14 cellular contexts compared by ENCODE assay signal in genomic region chr14:63394432-63394831, GRCh38.
DNase-seq lines count a peak whose midpoint lies in the region; ATAC-seq, FAIRE-seq and TF ChIP-seq lines count a peak whose summit lies in the region.
"Had no signal": no experiment of that assay in that cellular context is flagged by ENCODE, and none has a peak within 500 bp of the region (broad histone marks: within the 10 kb centered on the region; RNA-seq: fewer than 3 reads in every experiment).

No MANE protein-coding gene starts in this region.

- POLR2A ChIA-PET in HepG2 (lab: Yijun Ruan, JAX), result no interaction called here

- no peak for TF ChIP-seq POLR2A in HepG2 (IDR thresholded peaks at IDR 0.05; ENCODE audit: insufficient read depth in 1 of 2, low read depth in 2 of 2, low read length in 2 of 2)
- TF ChIP-seq POLR2A in right lobe of liver (IDR thresholded peaks at IDR 0.05), result no peak

- TF ChIP-seq CTCF in HepG2 (CRISPR knock-in tag; IDR thresholded peaks at IDR 0.05) (no peak), right lobe of liver (IDR thresholded peaks at IDR 0.05) (no peak)

- no peaks in the 10 kb centered on the region for H3K27me3 Mint-ChIP-seq in central memory CD8-positive, alpha-beta T cell
- no peaks in the 10 kb centered on the region for H3K27me3 Mint-ChIP-seq in natural killer cell treated with Interleukin-12 subunit alpha and Interleukin-12 subunit beta and Interleukin-15 and Interleukin-18, amount 100 ng/mL, for 72 hours
- no peaks in the 10 kb centered on the region for H3K27me3 Mint-ChIP-seq in stimulated activated memory B cell treated with anti-CD40 and anti-IgM and Interleukin-4, amounts not matched to agents 10 μg/mL and 1 μg/mL and 100 μg/mL, for 72 hours
- H3K27me3 Mint-ChIP-seq: CD4-positive, CD25-positive, alpha-beta regulatory T cell had no signal

- intact Hi-C loops in HepG2 (cut with micrococcal nuclease; ENCODE audit: unreplicated experiment) (no loop called here), right lobe of liver (cut with DNase I) (no loop called here)

- no peak overlapping the region for H3K4me2 ChIP-seq in HepG2 (ENCODE audit: low read depth, low read length)

- H2AFZ ChIP-seq in HepG2 (ENCODE audit: low read length), result no peak overlapping the region

- no peaks in the 10 kb centered on the region for H3K9me3 ChIP-seq in HepG2 (ENCODE audit: low read length)
- H3K9me3 ChIP-seq in right lobe of liver, result no peaks in the 10 kb centered on the region

- CTCF ChIA-PET in HepG2 (lab: Yijun Ruan, JAX; ENCODE audit: low intra/inter-chr PET ratio, low total read pairs), result no interaction called here

- H3K4me1 ChIP-seq in HepG2 (ENCODE audit: insufficient read depth, low read length) (peaks cover 5% of the 10 kb centered on the region; the same call in 1 of the 2 replicates), right lobe of liver (no peaks in the 10 kb centered on the region)

- peaks cover 35% of the 10 kb centered on the region for H3K36me3 Mint-ChIP-seq in central memory CD8-positive, alpha-beta T cell (ENCODE audit: insufficient read depth)
- H3K36me3 Mint-ChIP-seq in natural killer cell treated with Interleukin-12 subunit alpha and Interleukin-12 subunit beta and Interleukin-15 and Interleukin-18, amount 100 ng/mL, for 72 hours, result peaks cover 19% of the 10 kb centered on the region
- peaks cover 39% of the 10 kb centered on the region for H3K36me3 Mint-ChIP-seq in stimulated activated memory B cell treated with anti-CD40 and anti-IgM and Interleukin-4, amounts not matched to agents 10 μg/mL and 1 μg/mL and 100 μg/mL, for 72 hours

- BruUV-seq in HepG2 (replicated peaks; lab: Mats Ljungman, UMichigan), result TSS peak; percentile 28

- H3K4me3 ChIP-seq in HepG2 (replicated peaks in 1 of 3; ENCODE audit: insufficient read depth in 1 of 3, low read depth in 2 of 3, low read length in 3 of 3), result no peak overlapping the region
- no peak overlapping the region for H3K4me3 ChIP-seq in right lobe of liver
- H3K4me3 ChIP-seq: BLaER1 treated with 17β-estradiol and CSF1 and Interleukin-3, amounts not matched to agents 10 nM and 100 nM had no signal

- no peak for FAIRE-seq in HepG2 (lab: Jason Lieb, UNC)
- FAIRE-seq: GM12892 had no signal

- H3K27ac ChIP-seq in HepG2 (ENCODE audit: extremely low read length, insufficient read depth, low read length), result no peak overlapping the region
- H3K27ac ChIP-seq in right lobe of liver, result no peak overlapping the region
- H3K27ac ChIP-seq: BLaER1 treated with 17β-estradiol and CSF1 and Interleukin-3, amounts not matched to agents 10 nM and 100 nM had no signal

- H3K4me1 Mint-ChIP-seq in central memory CD8-positive, alpha-beta T cell, result peaks cover 5% of the 10 kb centered on the region
- peaks cover 8 to 17% of the 10 kb centered on the region in 2 donors for H3K4me1 Mint-ChIP-seq in natural killer cell treated with Interleukin-12 subunit alpha and Interleukin-12 subunit beta and Interleukin-15 and Interleukin-18, amount 100 ng/mL, for 72 hours (ENCODE audit: low read depth in 2 of 2)
- H3K4me1 Mint-ChIP-seq in stimulated activated memory B cell treated with anti-CD40 and anti-IgM and Interleukin-4, amounts not matched to agents 10 μg/mL and 1 μg/mL and 100 μg/mL, for 72 hours, result no peaks in the 10 kb centered on the region

- H3K27ac Mint-ChIP-seq in central memory CD8-positive, alpha-beta T cell (ENCODE audit: low read depth), result peak overlapping the region; percentile 3
- peak overlapping the region; percentile 5 to 54 for H3K27ac Mint-ChIP-seq in natural killer cell treated with Interleukin-12 subunit alpha and Interleukin-12 subunit beta and Interleukin-15 and Interleukin-18, amount 100 ng/mL, for 72 hours
- H3K27ac Mint-ChIP-seq in stimulated activated memory B cell treated with anti-CD40 and anti-IgM and Interleukin-4, amounts not matched to agents 10 μg/mL and 1 μg/mL and 100 μg/mL, for 72 hours, result peak overlapping the region; percentile 73

- H3K4me3 Mint-ChIP-seq in central memory CD8-positive, alpha-beta T cell, result no peak overlapping the region
- no peak overlapping the region for H3K4me3 Mint-ChIP-seq in natural killer cell treated with Interleukin-12 subunit alpha and Interleukin-12 subunit beta and Interleukin-15 and Interleukin-18, amount 100 ng/mL, for 72 hours
- no peak overlapping the region for H3K4me3 Mint-ChIP-seq in stimulated activated memory B cell treated with anti-CD40 and anti-IgM and Interleukin-4, amounts not matched to agents 10 μg/mL and 1 μg/mL and 100 μg/mL, for 72 hours
- H3K4me3 Mint-ChIP-seq: HFFc6 had no signal

- WGBS in HepG2 (ENCODE audit: low lambda C conversion rate), result 96% methylated on average over 2 of the region's 2 CpGs
- WGBS in right lobe of liver (ENCODE audit: insufficient coverage, low coverage, low lambda C conversion rate, missing lambda C conversion rate), result 86% methylated on average over 2 of the region's 2 CpGs

- ATAC-seq in HepG2 (no peak), right lobe of liver (no peak)
- ATAC-seq in central memory CD8-positive, alpha-beta T cell (replicated peaks; ENCODE audit: extremely low read depth, poor library complexity, severe bottlenecking), result no peak
- no peak for ATAC-seq in natural killer cell treated with Interleukin-12 subunit alpha and Interleukin-12 subunit beta and Interleukin-15 and Interleukin-18, amount 100 ng/mL, for 72 hours
- ATAC-seq in stimulated activated memory B cell treated with anti-CD40 and anti-IgM and Interleukin-4, amounts not matched to agents 10 μg/mL and 1 μg/mL and 100 μg/mL, for 72 hours, result no peak

- no peak for DNase-seq in HepG2 (ENCODE audit: low spot score)
- no peak for DNase-seq in right lobe of liver
- DNase-seq in central memory CD8-positive, alpha-beta T cell (ENCODE audit: low spot score in 2 of 2), result no peak
- DNase-seq in natural killer cell treated with Interleukin-12 subunit alpha and Interleukin-12 subunit beta and Interleukin-15 and Interleukin-18, amount 100 ng/mL, for 72 hours (ENCODE audit: low spot score), result no peak
- no peak for DNase-seq in NCI-H1436 (lab: John Stamatoyannopoulos, UW)
- DNase-seq in RPMI8226, result no peak
- no peak for DNase-seq in GM03348 (ENCODE audit: low spot score)
- DNase-seq: ACHN; CD4-positive, CD25-positive, alpha-beta regulatory T cell; DMS79 had no signal

- H3K36me3 ChIP-seq in HepG2 (replicated peaks in 1 of 2; ENCODE audit: control insufficient read depth in 1 of 2, insufficient read depth in 2 of 2, low read length in 2 of 2), result peaks cover 4 to 16% of the 10 kb centered on the region in 2 experiments; a peak in 4 of 5 replicates
- peaks cover 0 to 3% (median 0%) of the 10 kb centered on the region in 4 donors for H3K36me3 ChIP-seq in right lobe of liver

- H4K20me1 ChIP-seq in HepG2 (ENCODE audit: insufficient read depth, low read length), result no peaks in the 10 kb centered on the region

- no peaks in the 10 kb centered on the region for H3K27me3 ChIP-seq in HepG2 (ENCODE audit: control insufficient read depth in 1 of 2, insufficient read depth in 2 of 2, low read length in 2 of 2)
- no peaks in the 10 kb centered on the region for H3K27me3 ChIP-seq in right lobe of liver
- H3K27me3 ChIP-seq: BLaER1 treated with 17β-estradiol and CSF1 and Interleukin-3, amounts not matched to agents 10 nM and 100 nM had no signal

- in situ Hi-C loops in HepG2 (cut with HindIII; ENCODE audit: extremely low pct_ligation_motif_present, low pct_unique_long_range_greater_than_20kb), result loop anchor here (5.0 to 25.0 kb wide), 2 partner anchors 148 to 368 kb away; partner anchors contain the start of gene PPP2R5E

- H3K9ac ChIP-seq in HepG2 (ENCODE audit: insufficient read depth, low read depth, low read length), result no peak overlapping the region
- H3K9ac ChIP-seq: BLaER1 treated with 17β-estradiol and CSF1 and Interleukin-3, amounts not matched to agents 10 nM and 100 nM had no signal

- no peaks in the 10 kb centered on the region for H3K79me2 ChIP-seq in HepG2 (ENCODE audit: insufficient read depth, low read length)

- TF ChIP-seq EP300 in HepG2 (IDR thresholded peaks at IDR 0.05; ENCODE audit: low read depth in 2 of 2, low read length in 2 of 2) (no peak), HepG2 (CRISPR knock-in tag; IDR thresholded peaks at IDR 0.05; ENCODE audit: borderline replicate concordance) (no peak)

- H3K9me3 Mint-ChIP-seq in central memory CD8-positive, alpha-beta T cell, result no peaks in the 10 kb centered on the region
- no peaks in the 10 kb centered on the region for H3K9me3 Mint-ChIP-seq in natural killer cell treated with Interleukin-12 subunit alpha and Interleukin-12 subunit beta and Interleukin-15 and Interleukin-18, amount 100 ng/mL, for 72 hours
- H3K9me3 Mint-ChIP-seq in stimulated activated memory B cell treated with anti-CD40 and anti-IgM and Interleukin-4, amounts not matched to agents 10 μg/mL and 1 μg/mL and 100 μg/mL, for 72 hours, result peaks cover 3% of the 10 kb centered on the region
- H3K9me3 Mint-ChIP-seq: HFFc6 had no signal

- TF ChIP-seq RAD21 in HepG2 (CRISPR knock-in tag; IDR thresholded peaks at IDR 0.05), result no peak

TF ChIP-seq in HepG2, 621 proteins besides CTCF, POLR2A, EP300 and RAD21 (continues in another document):
- no peak for TF ChIP-seq GTF3A (CRISPR knock-in tag; conservative IDR thresholded peaks at IDR 0.05)
- no peak for TF ChIP-seq FLYWCH1 (CRISPR knock-in tag; IDR thresholded peaks at IDR 0.05)
- TF ChIP-seq TSC22D2 (CRISPR knock-in tag; IDR thresholded peaks at IDR 0.05; ENCODE audit: borderline replicate concordance), result no peak
- TF ChIP-seq ZNF552 (CRISPR knock-in tag; IDR thresholded peaks at IDR 0.05; ENCODE audit: borderline replicate concordance), result no peak
- TF ChIP-seq THYN1 (CRISPR knock-in tag; IDR thresholded peaks at IDR 0.05; ENCODE audit: borderline replicate concordance, low read depth), result no peak
- TF ChIP-seq ZNF607 (CRISPR knock-in tag; IDR thresholded peaks at IDR 0.05; ENCODE audit: borderline replicate concordance), result no peak
- no peak for TF ChIP-seq ATF3 (CRISPR knock-in tag; IDR thresholded peaks at IDR 0.05)
- no peak for TF ChIP-seq ZNF572 (CRISPR knock-in tag; IDR thresholded peaks at IDR 0.05)
- no peak for TF ChIP-seq ZNF275 (CRISPR knock-in tag; IDR thresholded peaks at IDR 0.05; ENCODE audit: borderline replicate concordance)

Comparison
In these comparisons a context has a peak if more than half of its experiments do, and no peak if none do; other contexts are left out.
1. H3K27ac Mint-ChIP-seq: peak in every context shown above with its lines; median percentile 73 in stimulated activated memory B cell treated with anti-CD40 and anti-IgM and Interleukin-4, amounts not matched to agents 10 μg/mL and 1 μg/mL and 100 μg/mL, for 72 hours; 30 in natural killer cell treated with Interleukin-12 subunit alpha and Interleukin-12 subunit beta and Interleukin-15 and Interleukin-18, amount 100 ng/mL, for 72 hours; 3 in central memory CD8-positive, alpha-beta T cell.